9 cellular contexts compared by ENCODE assay signal in genomic region chr11:132402056-132402684, GRCh38.
DNase-seq lines count a peak whose midpoint lies in the region; ATAC-seq and TF ChIP-seq lines count a peak whose summit lies in the region.
"Had no signal": no experiment of that assay in that cellular context is flagged by ENCODE, and none has a peak within 500 bp of the region (broad histone marks: within the 10 kb centered on the region; RNA-seq: fewer than 3 reads in every experiment).

No MANE protein-coding gene starts in this region.

- CTCF ChIA-PET in CD8-positive, alpha-beta T cell (lab: Charles Lee): no interaction called here

- H3K27ac ChIP-seq in Karpas-422 (ENCODE audit: low read length) (no peak overlapping the region), heart right ventricle (no peak overlapping the region), Peyer's patch (no peak overlapping the region)
- no peak overlapping the region for H3K27ac ChIP-seq in CD8-positive, alpha-beta T cell (ENCODE audit: low read depth, low read length)
- H3K27ac ChIP-seq: thoracic aorta had no signal

- DNase-seq in DMS79 treated with DMSO at 0.1 percent for 48 hours (lab: John Stamatoyannopoulos, UW) (peak; percentile 90), Karpas-422 (peak; percentile 54), SHP77 treated with DMSO at 0.1 percent for 48 hours (lab: John Stamatoyannopoulos, UW) (peak; percentile 7), heart right ventricle (peak; percentile 13 to 17), Peyer's patch (no peak)
- DNase-seq in stimulated activated naive B cell treated with anti-CD40 and anti-IgM and Interleukin-4, amounts not matched to agents 10 μg/mL and 1 μg/mL and 100 μg/mL, for 72 hours: no peak
- no peak for DNase-seq in CD8-positive, alpha-beta T cell

- peaks cover 5 to 8% of the 10 kb centered on the region in 2 donors for H3K9me3 Mint-ChIP-seq in stimulated activated naive B cell treated with anti-CD40 and anti-IgM and Interleukin-4, amounts not matched to agents 10 μg/mL and 1 μg/mL and 100 μg/mL, for 72 hours
- no peaks in the 10 kb centered on the region for H3K9me3 Mint-ChIP-seq in CD8-positive, alpha-beta T cell

- H3K27me3 ChIP-seq in Karpas-422 (ENCODE audit: low read length) (no peaks in the 10 kb centered on the region), heart right ventricle (peaks cover 0 to 59% (median 29%) of the 10 kb centered on the region in 7 donors), Peyer's patch (no peaks in the 10 kb centered on the region)
- no peaks in the 10 kb centered on the region for H3K27me3 ChIP-seq in CD8-positive, alpha-beta T cell (ENCODE audit: insufficient read depth, low read length)

- POLR2A ChIA-PET in CD8-positive, alpha-beta T cell (lab: Charles Lee): no interaction called here

- H3K4me3 ChIP-seq in Karpas-422 (ENCODE audit: low read length): no peak overlapping the region
- no peak overlapping the region for H3K4me3 ChIP-seq in heart right ventricle
- H3K4me3 ChIP-seq in Peyer's patch: no peak overlapping the region
- no peak overlapping the region for H3K4me3 ChIP-seq in CD8-positive, alpha-beta T cell (ENCODE audit: low read depth, low read length)
- H3K4me3 ChIP-seq: thoracic aorta had no signal

- H3K4me1 ChIP-seq in Karpas-422 (ENCODE audit: low read length): no peaks in the 10 kb centered on the region
- H3K4me1 ChIP-seq in heart right ventricle: no peaks in the 10 kb centered on the region
- H3K4me1 ChIP-seq in Peyer's patch: no peaks in the 10 kb centered on the region
- H3K4me1 ChIP-seq in CD8-positive, alpha-beta T cell (ENCODE audit: insufficient read depth, low read length): no peaks in the 10 kb centered on the region

- H3K36me3 Mint-ChIP-seq in stimulated activated naive B cell treated with anti-CD40 and anti-IgM and Interleukin-4, amounts not matched to agents 10 μg/mL and 1 μg/mL and 100 μg/mL, for 72 hours: no peaks in the 10 kb centered on the region
- H3K36me3 Mint-ChIP-seq in CD8-positive, alpha-beta T cell: no peaks in the 10 kb centered on the region

- H3K4me2 ChIP-seq in Karpas-422 (ENCODE audit: low read depth, low read length, poor library complexity, severe bottlenecking): no peak overlapping the region

- no peak overlapping the region for H3K4me3 Mint-ChIP-seq in stimulated activated naive B cell treated with anti-CD40 and anti-IgM and Interleukin-4, amounts not matched to agents 10 μg/mL and 1 μg/mL and 100 μg/mL, for 72 hours
- H3K4me3 Mint-ChIP-seq in CD8-positive, alpha-beta T cell: no peak overlapping the region

- TF ChIP-seq CTCF in heart right ventricle (IDR thresholded peaks at IDR 0.05) (peak; percentile 10 to 60 (median 44)), Peyer's patch (IDR thresholded peaks at IDR 0.05) (peak in 3 of 6 experiments; percentile 8 to 14 (median 9))
- TF ChIP-seq CTCF in CD8-positive, alpha-beta T cell (IDR thresholded peaks at IDR 0.05): no peak

- H3K27ac Mint-ChIP-seq in stimulated activated naive B cell treated with anti-CD40 and anti-IgM and Interleukin-4, amounts not matched to agents 10 μg/mL and 1 μg/mL and 100 μg/mL, for 72 hours: no peak overlapping the region
- no peak overlapping the region for H3K27ac Mint-ChIP-seq in CD8-positive, alpha-beta T cell

- H3K79me2 ChIP-seq in Karpas-422 (ENCODE audit: low read length): no peaks in the 10 kb centered on the region

- H4K20me1 ChIP-seq in Karpas-422 (ENCODE audit: insufficient read depth, low read depth, low read length): no peaks in the 10 kb centered on the region

- no peaks in the 10 kb centered on the region for H3K9me3 ChIP-seq in Karpas-422 (ENCODE audit: low read length)
- no peaks in the 10 kb centered on the region for H3K9me3 ChIP-seq in heart right ventricle
- no peaks in the 10 kb centered on the region for H3K9me3 ChIP-seq in Peyer's patch
- H3K9me3 ChIP-seq in CD8-positive, alpha-beta T cell (ENCODE audit: low read length): no peaks in the 10 kb centered on the region
- H3K9me3 ChIP-seq: thoracic aorta had no signal

- no peak for TF ChIP-seq POLR2A in Peyer's patch (IDR thresholded peaks at IDR 0.05)

- no peaks in the 10 kb centered on the region for H3K4me1 Mint-ChIP-seq in stimulated activated naive B cell treated with anti-CD40 and anti-IgM and Interleukin-4, amounts not matched to agents 10 μg/mL and 1 μg/mL and 100 μg/mL, for 72 hours
- H3K4me1 Mint-ChIP-seq in CD8-positive, alpha-beta T cell (ENCODE audit: low read depth): no peaks in the 10 kb centered on the region

- H3K9ac ChIP-seq in Karpas-422 (ENCODE audit: low read length): no peak overlapping the region

- peak; percentile 98 for ATAC-seq in GM21515 (IDR thresholded peaks at IDR 0.05; ENCODE audit: unreplicated experiment)
- peak in 7 of 8 donors; percentile 49 to 89 (median 75) for ATAC-seq in heart right ventricle
- ATAC-seq in stimulated activated naive B cell treated with anti-CD40 and anti-IgM and Interleukin-4, amounts not matched to agents 10 μg/mL and 1 μg/mL and 100 μg/mL, for 72 hours (replicated peaks): peak; percentile 41 to 60
- ATAC-seq in CD8-positive, alpha-beta T cell: no peak

- H3K36me3 ChIP-seq in Karpas-422 (ENCODE audit: insufficient read depth, low read length): no peaks in the 10 kb centered on the region
- H3K36me3 ChIP-seq in heart right ventricle: no peaks in the 10 kb centered on the region
- H3K36me3 ChIP-seq in Peyer's patch: no peaks in the 10 kb centered on the region
- no peaks in the 10 kb centered on the region for H3K36me3 ChIP-seq in CD8-positive, alpha-beta T cell (ENCODE audit: insufficient read depth, low read length)
- H3K36me3 ChIP-seq: thoracic aorta had no signal

- no peak overlapping the region for H2AFZ ChIP-seq in Karpas-422 (ENCODE audit: low read length)

- WGBS in heart right ventricle, 2 donors: 12% methylated on average over 8 of the region's 8 CpGs

- intact Hi-C loops in heart right ventricle (cut with DNase I): loop anchor here in 9 of 10 donors (2.0 to 10.0 kb wide), 7 partner anchors 285 to 537 kb away; no protein-coding TSS in a partner anchor
- intact Hi-C loops in CD8-positive, alpha-beta T cell (cut with DNase I, micrococcal nuclease): no loop called here

- H3K27me3 Mint-ChIP-seq in stimulated activated naive B cell treated with anti-CD40 and anti-IgM and Interleukin-4, amounts not matched to agents 10 μg/mL and 1 μg/mL and 100 μg/mL, for 72 hours: no peaks in the 10 kb centered on the region
- H3K27me3 Mint-ChIP-seq in CD8-positive, alpha-beta T cell (ENCODE audit: low read depth): no peaks in the 10 kb centered on the region

- no peaks in the 10 kb centered on the region for H3K9me2 ChIP-seq in Karpas-422 (replicated peaks; ENCODE audit: insufficient read depth, low read length)

Comparison
In these comparisons a context has a peak if more than half of its experiments do, and no peak if none do; other contexts are left out.
1. DNase-seq: peak in DMS79 treated with DMSO at 0.1 percent for 48 hours (single experiment), Karpas-422 (single experiment), SHP77 treated with DMSO at 0.1 percent for 48 hours (single experiment) and heart right ventricle (2 of 2); none in stimulated activated naive B cell treated with anti-CD40 and anti-IgM and Interleukin-4, amounts not matched to agents 10 μg/mL and 1 μg/mL and 100 μg/mL, for 72 hours (single experiment), Peyer's patch (0 of 3) and CD8-positive, alpha-beta T cell (0 of 7).
2. intact Hi-C loops: an anchor here in heart right ventricle (2.0 to 10.0 kb wide); none called in CD8-positive, alpha-beta T cell.